ENCODE assay signal across 8 cellular contexts in genomic region chr2:182077451-182078142, GRCh38.
DNase-seq lines count a peak whose midpoint lies in the region; ATAC-seq and TF ChIP-seq lines count a peak whose summit lies in the region.

No MANE protein-coding gene starts in this region.

- H3K9me3 ChIP-seq in Caco-2 (no peaks in the 10 kb centered on the region), iPS DF 6.9 (ENCODE audit: control insufficient read depth, insufficient read depth, low read length) (no peaks in the 10 kb centered on the region)

- POLR2A ChIA-PET in Caco-2 (lab: Charles Lee): no interaction called here

- H3K27me3 ChIP-seq in Caco-2 (replicated peaks; ENCODE audit: control insufficient read depth, insufficient read depth, low read length) (no peaks in the 10 kb centered on the region), iPS DF 6.9 (ENCODE audit: control insufficient read depth, insufficient read depth, low read length) (no peaks in the 10 kb centered on the region)

- no peaks in the 10 kb centered on the region for H3K9me3 Mint-ChIP-seq in Caco-2 (ENCODE audit: unreplicated experiment)
- H3K9me3 Mint-ChIP-seq in stimulated activated memory B cell treated with anti-CD40 and anti-IgM and Interleukin-4, amounts not matched to agents 10 μg/mL and 1 μg/mL and 100 μg/mL, for 72 hours: no peaks in the 10 kb centered on the region

- H3K27ac ChIP-seq in iPS DF 6.9 (ENCODE audit: low read length): no peak overlapping the region

- H3K4me1 ChIP-seq in Caco-2 (no peaks in the 10 kb centered on the region), iPS DF 6.9 (ENCODE audit: control insufficient read depth, insufficient read depth, low read length) (no peaks in the 10 kb centered on the region)

- H3K36me3 ChIP-seq in Caco-2 (ENCODE audit: control insufficient read depth, insufficient read depth, low read length): no peaks in the 10 kb centered on the region
- no peaks in the 10 kb centered on the region for H3K36me3 ChIP-seq in iPS DF 6.9 (ENCODE audit: control insufficient read depth, insufficient read depth, low read length)

- H3K4me1 Mint-ChIP-seq in Caco-2 (ENCODE audit: low read depth, unreplicated experiment): peaks cover 6% of the 10 kb centered on the region
- no peaks in the 10 kb centered on the region for H3K4me1 Mint-ChIP-seq in stimulated activated memory B cell treated with anti-CD40 and anti-IgM and Interleukin-4, amounts not matched to agents 10 μg/mL and 1 μg/mL and 100 μg/mL, for 72 hours

- no peaks in the 10 kb centered on the region for H3K36me3 Mint-ChIP-seq in Caco-2 (ENCODE audit: insufficient read depth, unreplicated experiment)
- no peaks in the 10 kb centered on the region for H3K36me3 Mint-ChIP-seq in stimulated activated memory B cell treated with anti-CD40 and anti-IgM and Interleukin-4, amounts not matched to agents 10 μg/mL and 1 μg/mL and 100 μg/mL, for 72 hours

- no CpG with 5 or more reads among the region's 11 CpGs for WGBS in iPS DF 6.9 (ENCODE audit: insufficient coverage, insufficient read length)

- DNase-seq in Caco-2 (peak; percentile 39 to 64), HPDE6-E6E7 (ENCODE audit: extremely low spot score) (peak; percentile 21), NCI-H524 (lab: John Stamatoyannopoulos, UW) (peak; percentile 83 to 88), astrocyte of the cerebellum (ENCODE audit: low read depth) (peak; percentile 91), iPS DF 6.9 (ENCODE audit: low read depth, low spot score) (peak; percentile 37), activated gamma-delta T cell treated with Interleukin-2 at 50 U/mL for 16 hours (no peak)

- no TSS peak for BruUV-seq in Caco-2 (replicated peaks; lab: Mats Ljungman, UMichigan)

- no peaks in the 10 kb centered on the region for H3K27me3 Mint-ChIP-seq in Caco-2 (ENCODE audit: insufficient read depth, unreplicated experiment)
- peaks cover 10% of the 10 kb centered on the region for H3K27me3 Mint-ChIP-seq in stimulated activated memory B cell treated with anti-CD40 and anti-IgM and Interleukin-4, amounts not matched to agents 10 μg/mL and 1 μg/mL and 100 μg/mL, for 72 hours

- CTCF ChIA-PET in Caco-2 (lab: Charles Lee): interaction anchor here (0.6 to 2.3 kb wide), 6 partner anchors 185 to 363 kb away, joined by 3 to 16 read pairs (median 4); no protein-coding TSS in a partner anchor

- in situ Hi-C loops in astrocyte of the cerebellum (cut with HindIII; ENCODE audit: low sequenced_read_pairs): loop anchor here (5.0 to 25.0 kb wide), 2 partner anchors 55 to 315 kb away; no protein-coding TSS in a partner anchor

- H3K4me3 Mint-ChIP-seq in Caco-2 (ENCODE audit: unreplicated experiment): no peak overlapping the region
- no peak overlapping the region for H3K4me3 Mint-ChIP-seq in stimulated activated memory B cell treated with anti-CD40 and anti-IgM and Interleukin-4, amounts not matched to agents 10 μg/mL and 1 μg/mL and 100 μg/mL, for 72 hours

- TF ChIP-seq CTCF in Caco-2 (IDR thresholded peaks at IDR 0.05; ENCODE audit: insufficient read depth in 1 of 2, low read depth in 1 of 2, low read length in 1 of 2, severe bottlenecking in 1 of 2, unreplicated experiment in 1 of 2): peak; percentile 67 to 68
- peak; percentile 57 for TF ChIP-seq CTCF in astrocyte of the cerebellum (IDR thresholded peaks at IDR 0.05; ENCODE audit: low read depth, low read length, missing control alignments)

- H3K4me3 ChIP-seq in Caco-2 (ENCODE audit: low read depth, low read length) (no peak overlapping the region), astrocyte of the cerebellum (ENCODE audit: low read depth, low read length) (no peak overlapping the region), iPS DF 6.9 (ENCODE audit: low read length) (no peak overlapping the region)

- peak; percentile 62 for ATAC-seq in GM19324 (IDR thresholded peaks at IDR 0.05; ENCODE audit: low FRiP score, unreplicated experiment)
- ATAC-seq in stimulated activated memory B cell treated with anti-CD40 and anti-IgM and Interleukin-4, amounts not matched to agents 10 μg/mL and 1 μg/mL and 100 μg/mL, for 72 hours: peak; percentile 36

- intact Hi-C loops in Caco-2 (cut with micrococcal nuclease; ENCODE audit: unreplicated experiment): loop anchor here (1.0 to 10.0 kb wide), 8 partner anchors 45 to 505 kb away; partner anchors contain the start of gene ITPRID2

- no peak overlapping the region for H3K27ac Mint-ChIP-seq in Caco-2 (ENCODE audit: unreplicated experiment)
- H3K27ac Mint-ChIP-seq in stimulated activated memory B cell treated with anti-CD40 and anti-IgM and Interleukin-4, amounts not matched to agents 10 μg/mL and 1 μg/mL and 100 μg/mL, for 72 hours: no peak overlapping the region
